7 cellular contexts compared by ENCODE assay signal in the genomic region with DNA sequence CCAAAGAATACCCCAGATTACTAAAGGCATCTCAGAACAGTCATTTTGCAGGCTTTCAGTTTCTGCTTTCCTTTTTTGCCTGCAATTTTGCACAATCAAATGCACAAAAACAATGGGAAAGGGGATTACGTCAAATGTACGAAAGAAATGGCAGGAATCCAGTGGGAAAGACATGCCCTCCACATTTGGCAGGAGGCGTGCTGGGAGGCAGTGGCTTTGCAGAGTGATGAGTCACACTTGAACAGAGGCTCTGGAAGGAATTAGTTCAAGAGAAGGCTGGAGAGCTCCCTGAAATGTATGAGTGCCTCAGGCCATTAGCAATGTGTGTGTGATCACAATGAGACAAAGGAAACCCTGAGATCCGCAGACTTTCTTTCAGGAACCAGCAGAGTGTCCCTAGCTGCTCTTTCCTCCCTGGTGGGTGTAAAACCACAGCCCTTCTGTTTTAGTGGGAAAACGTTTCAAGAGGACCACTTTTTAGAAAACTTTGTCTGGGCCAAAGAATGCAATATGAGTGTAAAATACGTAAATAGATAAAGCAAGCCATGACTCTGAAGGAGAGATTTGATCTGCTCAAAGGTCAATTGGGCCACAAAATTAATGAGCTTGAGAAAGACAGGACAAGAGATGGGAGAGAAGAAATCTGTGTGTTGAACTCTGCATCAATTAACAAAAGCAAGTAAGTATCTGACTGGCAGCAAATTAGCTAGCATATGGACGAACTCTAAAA.
DNase-seq lines count a peak whose midpoint lies in the region; ATAC-seq, FAIRE-seq and TF ChIP-seq lines count a peak whose summit lies in the region.

No MANE protein-coding gene starts in this region.

- no peaks in the 10 kb centered on the region for H3K9me3 Mint-ChIP-seq in activated T-cell treated with anti-CD3 and anti-CD28 coated beads, Interleukin-2, amount 50 U/mL, for 24 hours

- H3K4me3 ChIP-seq in RWPE2 (ENCODE audit: severe bottlenecking): no peak overlapping the region
- peak overlapping the region in 1 of 4 experiments; percentile 29 for H3K4me3 ChIP-seq in fibroblast of lung (replicated peaks in 1 of 4; ENCODE audit: control extremely low read depth in 1 of 4, insufficient read depth in 1 of 4, low read depth in 3 of 4, low read length in 4 of 4)
- H3K4me3 ChIP-seq in muscle layer of colon (ENCODE audit: low read depth in 1 of 2, low read length in 2 of 2): peak overlapping the region in 1 of 2 donors; percentile 36

- H3K9ac ChIP-seq in fibroblast of lung (ENCODE audit: insufficient read depth, low read length) (no peak overlapping the region), muscle layer of colon (ENCODE audit: low read length) (no peak overlapping the region)

- H3K4me1 Mint-ChIP-seq in activated T-cell treated with anti-CD3 and anti-CD28 coated beads, Interleukin-2, amount 50 U/mL, for 24 hours (ENCODE audit: low read depth): no peaks in the 10 kb centered on the region

- no peaks in the 10 kb centered on the region for H3K27me3 ChIP-seq in RWPE2 (ENCODE audit: insufficient read depth, poor library complexity, severe bottlenecking)
- no peaks in the 10 kb centered on the region for H3K27me3 ChIP-seq in fibroblast of lung (ENCODE audit: control insufficient read depth, insufficient read depth, low read length)
- no peaks in the 10 kb centered on the region for H3K27me3 ChIP-seq in muscle layer of colon (ENCODE audit: control insufficient read depth in 1 of 2, insufficient read depth in 2 of 2, low read length in 2 of 2)

- no peak overlapping the region for H3K27ac Mint-ChIP-seq in activated T-cell treated with anti-CD3 and anti-CD28 coated beads, Interleukin-2, amount 50 U/mL, for 24 hours

- H2AFZ ChIP-seq in fibroblast of lung (ENCODE audit: low read length): no peak overlapping the region

- H3K9me3 ChIP-seq in RWPE2 (ENCODE audit: severe bottlenecking) (no peaks in the 10 kb centered on the region), fibroblast of lung (ENCODE audit: control insufficient read depth, insufficient read depth, low read depth, low read length) (no peaks in the 10 kb centered on the region), muscle layer of colon (ENCODE audit: low read length) (no peaks in the 10 kb centered on the region)

- ATAC-seq in RWPE2 (ENCODE audit: low read depth) (peak; percentile 99), GM21360 (IDR thresholded peaks at IDR 0.05; ENCODE audit: unreplicated experiment) (no peak)

- H3K4me1 ChIP-seq in RWPE2 (ENCODE audit: insufficient read depth, poor library complexity, severe bottlenecking) (peaks cover 6% of the 10 kb centered on the region), fibroblast of lung (ENCODE audit: control insufficient read depth, extremely low read depth, insufficient read depth, low read length) (peaks cover 6% of the 10 kb centered on the region), muscle layer of colon (ENCODE audit: insufficient read depth, low read length) (peaks cover 24% of the 10 kb centered on the region)

- H3K36me3 ChIP-seq in RWPE2 (ENCODE audit: low read depth) (no peaks in the 10 kb centered on the region), fibroblast of lung (ENCODE audit: control insufficient read depth, insufficient read depth, low read length) (no peaks in the 10 kb centered on the region), muscle layer of colon (ENCODE audit: insufficient read depth, low read length) (no peaks in the 10 kb centered on the region)

- H4K20me1 ChIP-seq in fibroblast of lung (ENCODE audit: control insufficient read depth, extremely low read depth, insufficient read depth, low read length): no peaks in the 10 kb centered on the region

- no peak overlapping the region for H3K4me3 Mint-ChIP-seq in activated T-cell treated with anti-CD3 and anti-CD28 coated beads, Interleukin-2, amount 50 U/mL, for 24 hours

- H3K27ac ChIP-seq in RWPE2 (ENCODE audit: poor library complexity, severe bottlenecking) (no peak overlapping the region), fibroblast of lung (ENCODE audit: insufficient read depth, low read length) (peak overlapping the region; percentile 56), muscle layer of colon (ENCODE audit: low read depth, low read length) (peak overlapping the region; percentile 70)

- no peaks in the 10 kb centered on the region for H3K27me3 Mint-ChIP-seq in activated T-cell treated with anti-CD3 and anti-CD28 coated beads, Interleukin-2, amount 50 U/mL, for 24 hours

- H3K4me2 ChIP-seq in fibroblast of lung (ENCODE audit: extremely low read depth, insufficient read depth, low read length): peak overlapping the region; percentile 80

- no peaks in the 10 kb centered on the region for H3K36me3 Mint-ChIP-seq in activated T-cell treated with anti-CD3 and anti-CD28 coated beads, Interleukin-2, amount 50 U/mL, for 24 hours (ENCODE audit: low read depth)

- no peak for FAIRE-seq in HTR-8/SVneo (lab: Jason Lieb, UNC)

- no peak for TF ChIP-seq CTCF in RWPE2 (IDR thresholded peaks at IDR 0.05; ENCODE audit: poor library complexity, severe bottlenecking)
- TF ChIP-seq CTCF in fibroblast of lung (conservative IDR thresholded peaks at IDR 0.05 in 1 of 2, IDR thresholded peaks at IDR 0.05 in 1 of 2; ENCODE audit: low read depth in 1 of 2, low read length in 2 of 2): no peak
- no peak for TF ChIP-seq CTCF in GM10266 (IDR thresholded peaks at IDR 0.05; ENCODE audit: control insufficient read depth, insufficient read depth, low read depth, missing control alignments)

- DNase-seq in HTR-8/SVneo (ENCODE audit: insufficient read length, low spot score) (peak; percentile 50), RWPE2 (ENCODE audit: low spot score) (peak; percentile 65), fibroblast of lung (ENCODE audit: low read depth in 2 of 2) (peak; percentile 99 to 100), GM10266 (ENCODE audit: extremely low spot score) (no peak)
- no peak for DNase-seq in activated T-cell treated with anti-CD3 and anti-CD28 coated beads, Interleukin-2, amount 50 U/mL, for 24 hours

- H3K79me2 ChIP-seq in fibroblast of lung (ENCODE audit: control insufficient read depth, insufficient read depth, low read length): no peaks in the 10 kb centered on the region

Comparison
In these comparisons a context has a peak if more than half of its experiments do, and no peak if none do; other contexts are left out.
1. DNase-seq: peak in HTR-8/SVneo (single experiment), RWPE2 (single experiment) and fibroblast of lung (2 of 2); none in GM10266 (single experiment) and activated T-cell treated with anti-CD3 and anti-CD28 coated beads, Interleukin-2, amount 50 U/mL, for 24 hours (single experiment).